16 cellular contexts compared by ENCODE assay signal in the genomic region with DNA sequence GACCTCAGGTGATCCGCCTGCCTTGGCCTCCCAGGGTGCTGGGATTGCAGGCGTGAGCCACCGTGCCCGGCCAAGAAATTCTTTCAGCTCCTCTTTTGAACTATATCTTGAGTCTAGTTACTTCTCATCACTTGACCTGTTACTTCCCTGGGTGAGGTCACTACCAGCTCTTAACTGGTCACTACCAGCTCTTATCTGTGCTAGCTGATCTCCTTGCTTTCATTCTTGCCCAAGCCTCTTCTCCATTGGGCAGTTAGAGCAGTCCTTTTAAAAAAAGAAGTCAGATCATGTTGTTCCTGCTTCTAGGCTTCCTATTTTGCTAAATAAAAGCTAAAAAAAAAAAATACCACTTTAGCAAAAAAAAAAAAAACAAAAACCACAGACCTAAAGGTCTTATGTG.
DNase-seq lines count a peak whose midpoint lies in the region; ATAC-seq, FAIRE-seq and TF ChIP-seq lines count a peak whose summit lies in the region.
"Had no signal": no experiment of that assay in that cellular context is flagged by ENCODE, and none has a peak within 500 bp of the region (broad histone marks: within the 10 kb centered on the region; RNA-seq: fewer than 3 reads in every experiment).

No MANE protein-coding gene starts in this region.

- H3K27ac ChIP-seq in K562 (ENCODE audit: extremely low read depth, low read depth, low read length) (no peak overlapping the region), lower lobe of right lung (no peak overlapping the region), thyroid gland (no peak overlapping the region)
- H3K27ac ChIP-seq: Peyer's patch had no signal

- H3K4me1 ChIP-seq in K562 (replicated peaks in 1 of 2; ENCODE audit: control insufficient read depth in 2 of 2, insufficient read depth in 2 of 2, low read length in 2 of 2): no peaks in the 10 kb centered on the region
- peaks cover 7% of the 10 kb centered on the region for H3K4me1 ChIP-seq in lower lobe of right lung
- H3K4me1 ChIP-seq in thyroid gland: peaks cover 0 to 25% of the 10 kb centered on the region in 2 donors
- H3K4me1 ChIP-seq: Peyer's patch had no signal

- WGBS in K562 (ENCODE audit: insufficient coverage, low coverage, missing lambda C conversion rate): 65% methylated on average over 2 of the region's 4 CpGs
- WGBS in thyroid gland, 2 donors: 77 to 78% methylated on average over 4 of the region's 4 CpGs

- H3K4me2 ChIP-seq in K562 (ENCODE audit: insufficient read depth, low read length): no peak overlapping the region

- CTCF ChIA-PET in K562 (lab: Yijun Ruan, JAX; ENCODE audit: low intra/inter-chr PET ratio): no interaction called here

- H3K79me2 ChIP-seq in K562 (ENCODE audit: control insufficient read depth, insufficient read depth, low read length): no peaks in the 10 kb centered on the region

- H3K36me3 ChIP-seq in K562 (ENCODE audit: control insufficient read depth, insufficient read depth, low read length) (no peaks in the 10 kb centered on the region), lower lobe of right lung (no peaks in the 10 kb centered on the region), thyroid gland (no peaks in the 10 kb centered on the region)
- H3K36me3 ChIP-seq: Peyer's patch had no signal

- POLR2A ChIA-PET in K562 (lab: Yijun Ruan, JAX): interaction anchor here (0.6 kb wide), 1 partner anchor 857 kb away, joined by 3 read pairs; no protein-coding TSS in a partner anchor

- ATAC-seq in K562 (no peak; the same call in 2 of the 3 replicates), lower lobe of right lung (peak; percentile 66 to 83), HG03342 (IDR thresholded peaks at IDR 0.05; ENCODE audit: unreplicated experiment) (no peak)

- no TSS peak for BruUV-seq in K562 (replicated peaks; lab: Mats Ljungman, UMichigan)

- H3K27me3 ChIP-seq in K562 (ENCODE audit: control insufficient read depth in 2 of 2, insufficient read depth in 2 of 2, low read length in 2 of 2): no peaks in the 10 kb centered on the region
- H3K27me3 ChIP-seq in lower lobe of right lung (ENCODE audit: low read depth): no peaks in the 10 kb centered on the region
- no peaks in the 10 kb centered on the region for H3K27me3 ChIP-seq in thyroid gland
- H3K27me3 ChIP-seq: Peyer's patch had no signal

- TF ChIP-seq CTCF in NB4 (IDR thresholded peaks at IDR 0.05; ENCODE audit: low read depth, low read length) (no peak), K562 (IDR thresholded peaks at IDR 0.05 in 2 of 3, conservative IDR thresholded peaks at IDR 0.05 in 1 of 3; ENCODE audit: insufficient read depth in 2 of 3, low read depth in 1 of 3, low read length in 3 of 3) (no peak), lower lobe of right lung (IDR thresholded peaks at IDR 0.05) (no peak), thyroid gland (IDR thresholded peaks at IDR 0.05) (no peak), D721Med (IDR thresholded peaks at IDR 0.05; ENCODE audit: insufficient read depth, missing control alignments) (no peak)

- H3K9me3 ChIP-seq in K562 (replicated peaks; ENCODE audit: control insufficient read depth, insufficient read depth, low read depth, low read length) (no peaks in the 10 kb centered on the region), lower lobe of right lung (no peaks in the 10 kb centered on the region), thyroid gland (no peaks in the 10 kb centered on the region)
- H3K9me3 ChIP-seq: Peyer's patch had no signal

- no peak overlapping the region for H2AFZ ChIP-seq in K562 (ENCODE audit: low read depth, low read length)

- H3K4me3 ChIP-seq in NB4 (ENCODE audit: low read depth, low read length) (no peak overlapping the region), K562 (no peak overlapping the region), lower lobe of right lung (no peak overlapping the region), thyroid gland (replicated peaks in 1 of 3) (no peak overlapping the region)
- H3K4me3 ChIP-seq: Peyer's patch had no signal

- DNase-seq in NB4 (ENCODE audit: low read depth) (peak; percentile 16), K562 (ENCODE audit: extremely low read depth in 1 of 4, low spot score in 3 of 4) (peak in 1 of 4 experiments; percentile 13), lower lobe of right lung (no peak), thyroid gland (peak; percentile 5 to 12), NCI-H1930 (lab: John Stamatoyannopoulos, UW) (no peak), D721Med (ENCODE audit: insufficient read length, low spot score) (no peak)
- no peak for DNase-seq in activated CD4-positive, CD25-positive, alpha-beta regulatory T cell treated with anti-CD3 and anti-CD28 coated beads, Interleukin-2, amount 50 U/mL, for 72 hours
- DNase-seq: DMS153; H7; NCI-H1436 treated with DMSO at 0.1 percent for 48 hours; NCI-H345; NCI-H526 treated with DMSO at 0.1 percent for 48 hours; NK-92 treated with Interleukin-12 subunit alpha and Interleukin-12 subunit beta, amount 100 ng/mL, for 24 hours; Peyer's patch; Right ventricle myocardium superior had no signal

- H3K9me1 ChIP-seq in K562 (ENCODE audit: control insufficient read depth, insufficient read depth, low read length): no peaks in the 10 kb centered on the region

- no peak overlapping the region for H3K9ac ChIP-seq in K562 (ENCODE audit: insufficient read depth in 1 of 2, low read depth in 2 of 2, low read length in 2 of 2)

- H4K20me1 ChIP-seq in K562 (replicated peaks; ENCODE audit: control insufficient read depth, insufficient read depth, low read length): no peaks in the 10 kb centered on the region

- intact Hi-C loops in K562 (cut with micrococcal nuclease): no loop called here
- intact Hi-C loops in lower lobe of right lung (cut with DNase I): no loop called here
- intact Hi-C loops in thyroid gland (cut with DNase I): no loop called here

- in situ Hi-C loops in K562 (cut with MboI): no loop called here

- no peak for TF ChIP-seq EP300 in K562 (IDR thresholded peaks at IDR 0.05; ENCODE audit: low read length)

- no peak for FAIRE-seq in K562 (lab: Jason Lieb, UNC)
- FAIRE-seq in D721Med (lab: Jason Lieb, UNC): no peak

- TF ChIP-seq POLR2A in NB4 (IDR thresholded peaks at IDR 0.05; ENCODE audit: extremely low read depth, insufficient read length) (no peak), K562 (conservative IDR thresholded peaks at IDR 0.05) (no peak), thyroid gland (IDR thresholded peaks at IDR 0.05) (no peak)

- no peak for TF ChIP-seq RAD21 in K562 (CRISPR knock-in tag; conservative IDR thresholded peaks at IDR 0.05 in 1 of 2, IDR thresholded peaks at IDR 0.05 in 1 of 2)

TF ChIP-seq in K562, 482 proteins besides CTCF, POLR2A, EP300 and RAD21:
- TF ChIP-seq RNF2 (IDR thresholded peaks at IDR 0.05): no peak
- TF ChIP-seq, protein P1, sequence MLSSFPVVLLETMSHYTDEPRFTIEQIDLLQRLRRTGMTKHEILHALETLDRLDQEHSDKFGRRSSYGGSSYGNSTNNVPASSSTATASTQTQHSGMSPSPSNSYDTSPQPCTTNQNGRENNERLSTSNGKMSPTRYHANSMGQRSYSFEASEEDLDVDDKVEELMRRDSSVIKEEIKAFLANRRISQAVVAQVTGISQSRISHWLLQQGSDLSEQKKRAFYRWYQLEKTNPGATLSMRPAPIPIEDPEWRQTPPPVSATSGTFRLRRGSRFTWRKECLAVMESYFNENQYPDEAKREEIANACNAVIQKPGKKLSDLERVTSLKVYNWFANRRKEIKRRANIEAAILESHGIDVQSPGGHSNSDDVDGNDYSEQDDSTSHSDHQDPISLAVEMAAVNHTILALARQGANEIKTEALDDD (IDR thresholded peaks at IDR 0.05): peak; percentile 93
- TF ChIP-seq ATF7 (IDR thresholded peaks at IDR 0.05): peak; percentile 18; the same call in 1 of the 2 replicates
- TF ChIP-seq CEBPG (CRISPR knock-in tag; IDR thresholded peaks at IDR 0.05): no peak
- TF ChIP-seq CEBPG (tag; conservative IDR thresholded peaks at IDR 0.05 in 1 of 2, IDR thresholded peaks at IDR 0.05 in 1 of 2): no peak

Comparison
In these comparisons a context has a peak if more than half of its experiments do, and no peak if none do; other contexts are left out.
1. DNase-seq: peak in NB4 (single experiment) and thyroid gland (2 of 2); none in lower lobe of right lung (single experiment), activated CD4-positive, CD25-positive, alpha-beta regulatory T cell treated with anti-CD3 and anti-CD28 coated beads, Interleukin-2, amount 50 U/mL, for 72 hours (single experiment), NCI-H1930 (0 of 2) and D721Med (single experiment).
2. ATAC-seq: peak in lower lobe of right lung (2 of 2); none in K562 (single experiment) and HG03342 (single experiment).